Comparison of ENCODE assay signal across 12 cellular contexts in genomic region chr6:109013551-109014101, GRCh38.
DNase-seq lines count a peak whose midpoint lies in the region; ATAC-seq and TF ChIP-seq lines count a peak whose summit lies in the region.
"Had no signal": no experiment of that assay in that cellular context is flagged by ENCODE, and none has a peak within 500 bp of the region (broad histone marks: within the 10 kb centered on the region; RNA-seq: fewer than 3 reads in every experiment).

No MANE protein-coding gene starts in this region.

- no peak overlapping the region for H3K9ac ChIP-seq in skeletal muscle tissue (ENCODE audit: low read depth in 1 of 3, low read length in 3 of 3)

- DNase-seq in NOMO-1 (lab: John Stamatoyannopoulos, UW; ENCODE audit: unreplicated experiment in 2 of 2): peak; percentile 5 to 70
- peak; percentile 11 for DNase-seq in choroid plexus epithelial cell (ENCODE audit: low read depth)
- DNase-seq in NCI-H2196 treated with DMSO at 0.1 percent for 48 hours (lab: John Stamatoyannopoulos, UW; ENCODE audit: unreplicated experiment): no peak
- DNase-seq in DMS114 treated with DMSO at 0.1 percent for 48 hours (lab: John Stamatoyannopoulos, UW; ENCODE audit: unreplicated experiment): no peak
- DNase-seq: NCI-H1417; NK-92 treated with Interleukin-12 subunit alpha and Interleukin-12 subunit beta, amount 100 ng/mL, for 24 hours; T1000 had no signal

- no peaks in the 10 kb centered on the region for H4K20me1 ChIP-seq in DOHH2 (ENCODE audit: control insufficient read depth, insufficient read depth, low read depth, low read length)

- TF ChIP-seq CTCF in DOHH2 (IDR thresholded peaks at IDR 0.05; ENCODE audit: low read depth, low read length, poor library complexity, severe bottlenecking) (no peak), choroid plexus epithelial cell (conservative IDR thresholded peaks at IDR 0.05; ENCODE audit: low read depth, low read length) (no peak)

- H3K4me2 ChIP-seq in DOHH2 (ENCODE audit: low read length): peak overlapping the region; percentile 63

- ATAC-seq in GM21447 (IDR thresholded peaks at IDR 0.05; ENCODE audit: unreplicated experiment): no peak
- ATAC-seq in HG02571 (IDR thresholded peaks at IDR 0.05; ENCODE audit: unreplicated experiment): no peak

- H3K9me3 ChIP-seq in DOHH2 (ENCODE audit: control insufficient read depth, insufficient read depth, low read length) (no peaks in the 10 kb centered on the region), skeletal muscle tissue (ENCODE audit: control insufficient read depth in 3 of 3, low read length in 3 of 3) (no peaks in the 10 kb centered on the region)

- no peaks in the 10 kb centered on the region; the same call in 1 of the 2 replicates for H3K79me2 ChIP-seq in DOHH2 (ENCODE audit: control insufficient read depth, low read length)

- H3K27ac ChIP-seq in DOHH2 (ENCODE audit: low read depth, low read length) (peak overlapping the region; percentile 21), skeletal muscle tissue (ENCODE audit: low read depth, low read length) (peak overlapping the region; percentile 36)

- H3K9me2 ChIP-seq in DOHH2 (replicated peaks; ENCODE audit: control insufficient read depth, low read length): no peaks in the 10 kb centered on the region

- H3F3A ChIP-seq in DOHH2 (ENCODE audit: control insufficient read depth, insufficient read depth): peaks cover 8% of the 10 kb centered on the region

- no peaks in the 10 kb centered on the region for H3K27me3 ChIP-seq in DOHH2 (ENCODE audit: control insufficient read depth, low read length)
- no peaks in the 10 kb centered on the region for H3K27me3 ChIP-seq in skeletal muscle tissue (ENCODE audit: control insufficient read depth in 3 of 3, insufficient read depth in 3 of 3, low read length in 3 of 3)

- H3K4me3 ChIP-seq in DOHH2 (ENCODE audit: low read length) (peak overlapping the region; percentile 42), choroid plexus epithelial cell (ENCODE audit: low read depth, low read length) (no peak overlapping the region), skeletal muscle tissue (ENCODE audit: low read length in 3 of 3) (no peak overlapping the region)
- H3K4me3 ChIP-seq: lung had no signal

- H3K36me3 ChIP-seq in DOHH2 (ENCODE audit: control insufficient read depth, low read length) (no peaks in the 10 kb centered on the region), skeletal muscle tissue (ENCODE audit: control insufficient read depth in 3 of 3, insufficient read depth in 3 of 3, low read length in 3 of 3) (no peaks in the 10 kb centered on the region)

- peaks cover 44% of the 10 kb centered on the region for H3K4me1 ChIP-seq in DOHH2 (ENCODE audit: control insufficient read depth, low read length)
- peaks cover 6 to 18% (median 8%) of the 10 kb centered on the region in 3 donors for H3K4me1 ChIP-seq in skeletal muscle tissue (ENCODE audit: control insufficient read depth in 3 of 3, insufficient read depth in 3 of 3, low read length in 3 of 3)

Comparison
In these comparisons a context has a peak if more than half of its experiments do, and no peak if none do; other contexts are left out.
1. DNase-seq: peak in NOMO-1 (2 of 2) and choroid plexus epithelial cell (single experiment); none in NCI-H2196 treated with DMSO at 0.1 percent for 48 hours (single experiment) and DMS114 treated with DMSO at 0.1 percent for 48 hours (single experiment).